ENCODE assay signal across 16 cellular contexts in genomic region chr7:117064688-117065087, GRCh38.
DNase-seq lines count a peak whose midpoint lies in the region; ATAC-seq, FAIRE-seq and TF ChIP-seq lines count a peak whose summit lies in the region.
"Had no signal": no experiment of that assay in that cellular context is flagged by ENCODE, and none has a peak within 500 bp of the region (broad histone marks: within the 10 kb centered on the region; RNA-seq: fewer than 3 reads in every experiment).

No MANE protein-coding gene starts in this region.

- CTCF ChIA-PET in K562 (lab: Yijun Ruan, JAX; ENCODE audit: low intra/inter-chr PET ratio): no interaction called here

- POLR2A ChIA-PET in K562 (lab: Yijun Ruan, JAX): no interaction called here

- H3K4me2 ChIP-seq in GM23338: no peak overlapping the region
- no peak overlapping the region for H3K4me2 ChIP-seq in K562 (ENCODE audit: insufficient read depth, low read length)

- H3K4me1 Mint-ChIP-seq in GM23338: peaks cover 36% of the 10 kb centered on the region

- 95% methylated on average over 3 of the region's 3 CpGs for WGBS in K562 (ENCODE audit: insufficient coverage, low coverage, missing lambda C conversion rate)

- H3K9me3 Mint-ChIP-seq in GM23338: no peaks in the 10 kb centered on the region
- H3K9me3 Mint-ChIP-seq: CD4-positive, alpha-beta memory T cell; IgD-negative memory B cell had no signal

- no peaks in the 10 kb centered on the region for H3K9me1 ChIP-seq in K562 (ENCODE audit: control insufficient read depth, insufficient read depth, low read length)

- H3K27ac Mint-ChIP-seq in GM23338: 0 out of 2 replicates have a peak overlapping the region, but pooled peaks have one; percentile 26
- H3K27ac Mint-ChIP-seq: CD4-positive, alpha-beta memory T cell; IgD-negative memory B cell had no signal

- BruUV-seq in K562 (replicated peaks; lab: Mats Ljungman, UMichigan): no TSS peak

- no peaks in the 10 kb centered on the region for H3K27me3 ChIP-seq in GM23338 (ENCODE audit: insufficient read depth)
- H3K27me3 ChIP-seq in K562 (ENCODE audit: control insufficient read depth in 2 of 2, insufficient read depth in 2 of 2, low read length in 2 of 2): no peaks in the 10 kb centered on the region
- H3K27me3 ChIP-seq: BE2C had no signal

- peaks cover 10% of the 10 kb centered on the region; the same call in 1 of the 2 replicates for H3K4me1 ChIP-seq in GM23338 (ENCODE audit: insufficient read depth)
- H3K4me1 ChIP-seq in K562 (replicated peaks in 1 of 2; ENCODE audit: control insufficient read depth in 2 of 2, insufficient read depth in 2 of 2, low read length in 2 of 2): no peaks in the 10 kb centered on the region
- no peaks in the 10 kb centered on the region for H3K4me1 ChIP-seq in mucosa of descending colon (ENCODE audit: low read depth)

- ATAC-seq in GM23338: peak; percentile 65
- no peak for ATAC-seq in K562
- ATAC-seq in mucosa of descending colon: no peak
- ATAC-seq: HCT116 had no signal

- H4K20me1 ChIP-seq in GM23338 (replicated peaks; ENCODE audit: insufficient read depth): no peaks in the 10 kb centered on the region
- H4K20me1 ChIP-seq in K562 (replicated peaks; ENCODE audit: control insufficient read depth, insufficient read depth, low read length): no peaks in the 10 kb centered on the region

- no peaks in the 10 kb centered on the region for H3K27me3 Mint-ChIP-seq in GM23338 (ENCODE audit: insufficient read depth, low read depth, poor library complexity)
- H3K27me3 Mint-ChIP-seq: CD4-positive, alpha-beta memory T cell; IgD-negative memory B cell had no signal

- FAIRE-seq in K562 (lab: Jason Lieb, UNC): no peak
- FAIRE-seq: D721Med, H54 had no signal

- H3K9ac ChIP-seq in K562 (ENCODE audit: insufficient read depth in 1 of 2, low read depth in 2 of 2, low read length in 2 of 2): no peak overlapping the region

- intact Hi-C loops in K562 (cut with micrococcal nuclease) (no loop called here), mucosa of descending colon (cut with DNase I, micrococcal nuclease) (no loop called here)

- TF ChIP-seq RAD21 in K562 (CRISPR knock-in tag; conservative IDR thresholded peaks at IDR 0.05 in 1 of 2, IDR thresholded peaks at IDR 0.05 in 1 of 2): no peak

- H3K9me3 ChIP-seq in K562 (replicated peaks; ENCODE audit: control insufficient read depth, insufficient read depth, low read depth, low read length) (no peaks in the 10 kb centered on the region), mucosa of descending colon (no peaks in the 10 kb centered on the region)
- H3K9me3 ChIP-seq: BE2C had no signal

- DNase-seq in COR-L47 (lab: John Stamatoyannopoulos, UW) (peak; percentile 65), GM23338 (ENCODE audit: low spot score) (no peak), NCI-H146 treated with DMSO at 0.1 percent for 48 hours (lab: John Stamatoyannopoulos, UW; ENCODE audit: unreplicated experiment) (peak; percentile 83), K562 (ENCODE audit: extremely low read depth in 1 of 4, low spot score in 3 of 4) (no peak), NCI-H345 (lab: John Stamatoyannopoulos, UW) (no peak), mucosa of descending colon (no peak)
- DNase-seq in stimulated activated CD4-positive, alpha-beta T cell treated with anti-CD3 and anti-CD28 coated beads, Interleukin-1b, Interleukin-23, amount 100 ng/mL, for 48 hours: no peak
- DNase-seq: BE2C; CD4-positive, alpha-beta memory T cell; DND-41; GDM1 had no signal

- H3K36me3 ChIP-seq in GM23338 (ENCODE audit: insufficient read depth) (no peaks in the 10 kb centered on the region), K562 (ENCODE audit: control insufficient read depth, insufficient read depth, low read length) (no peaks in the 10 kb centered on the region; the same call in 2 of the 3 replicates), mucosa of descending colon (ENCODE audit: low read depth) (no peaks in the 10 kb centered on the region)
- H3K36me3 ChIP-seq: BE2C had no signal

- in situ Hi-C loops in K562 (cut with MboI): no loop called here

- no peak overlapping the region for H3K27ac ChIP-seq in GM23338 (ENCODE audit: low read depth)
- H3K27ac ChIP-seq in K562 (ENCODE audit: extremely low read depth, low read depth, low read length): no peak overlapping the region
- H3K27ac ChIP-seq: C4-2B had no signal

- no peaks in the 10 kb centered on the region for H3K9me2 ChIP-seq in GM23338 (ENCODE audit: insufficient read depth)

- no peaks in the 10 kb centered on the region for H3K36me3 Mint-ChIP-seq in GM23338 (ENCODE audit: low read depth)
- H3K36me3 Mint-ChIP-seq: CD4-positive, alpha-beta memory T cell had no signal

- H3K4me3 Mint-ChIP-seq in GM23338: no peak overlapping the region
- H3K4me3 Mint-ChIP-seq: CD4-positive, alpha-beta memory T cell; IgD-negative memory B cell had no signal

- no peaks in the 10 kb centered on the region for H3F3A ChIP-seq in GM23338 (replicated peaks; ENCODE audit: low read depth)

- TF ChIP-seq POLR2A in K562 (conservative IDR thresholded peaks at IDR 0.05): no peak

- H2AFZ ChIP-seq in GM23338 (no peak overlapping the region), K562 (ENCODE audit: low read depth, low read length) (no peak overlapping the region)

- TF ChIP-seq EP300 in K562 (IDR thresholded peaks at IDR 0.05; ENCODE audit: low read length): no peak

- H3K79me2 ChIP-seq in GM23338 (replicated peaks; ENCODE audit: insufficient read depth) (no peaks in the 10 kb centered on the region), K562 (ENCODE audit: control insufficient read depth, insufficient read depth, low read length) (peaks cover 58% of the 10 kb centered on the region)

- no peak for TF ChIP-seq CTCF in GM23338 (conservative IDR thresholded peaks at IDR 0.05; ENCODE audit: low read depth in 2 of 2)
- no peak for TF ChIP-seq CTCF in K562 (IDR thresholded peaks at IDR 0.05 in 2 of 3, conservative IDR thresholded peaks at IDR 0.05 in 1 of 3; ENCODE audit: insufficient read depth in 2 of 3, low read depth in 1 of 3, low read length in 3 of 3)
- no peak for TF ChIP-seq CTCF in mucosa of descending colon (IDR thresholded peaks at IDR 0.05)

- no peak overlapping the region for H3K4me3 ChIP-seq in GM23338
- no peak overlapping the region for H3K4me3 ChIP-seq in K562
- H3K4me3 ChIP-seq in mucosa of descending colon: no peak overlapping the region

TF ChIP-seq in GM23338, 12 proteins besides CTCF, POLR2A, EP300 and RAD21:
- TF ChIP-seq ZNF331 (CRISPR knock-in tag; IDR thresholded peaks at IDR 0.05; ENCODE audit: low read depth) (no peak), ETS1 (IDR thresholded peaks at IDR 0.05) (no peak), NANOG (IDR thresholded peaks at IDR 0.05; ENCODE audit: borderline replicate concordance) (no peak), ZNF114 (CRISPR knock-in tag; IDR thresholded peaks at IDR 0.05) (no peak), CREB1 (CRISPR knock-in tag; IDR thresholded peaks at IDR 0.05; ENCODE audit: low read depth) (no peak)
TF ChIP-seq in GM23338: peak in this region for 0.

TF ChIP-seq in K562, 482 proteins besides CTCF, POLR2A, EP300 and RAD21:
- peak; percentile 3 for TF ChIP-seq RBM25 (IDR thresholded peaks at IDR 0.05; ENCODE audit: low read depth, low read length, severe bottlenecking)
- no peak for TF ChIP-seq NR4A1 (CRISPR knock-in tag; IDR thresholded peaks at IDR 0.05)
- TF ChIP-seq NR4A1 (tag; IDR thresholded peaks at IDR 0.05): no peak
TF ChIP-seq in K562: peak in this region for 1.

Comparison
In these comparisons a context has a peak if more than half of its experiments do, and no peak if none do; other contexts are left out.
1. DNase-seq: peak in COR-L47 (single experiment) and NCI-H146 treated with DMSO at 0.1 percent for 48 hours (single experiment); none in GM23338 (single experiment), K562 (0 of 4), stimulated activated CD4-positive, alpha-beta T cell treated with anti-CD3 and anti-CD28 coated beads, Interleukin-1b, Interleukin-23, amount 100 ng/mL, for 48 hours (single experiment), NCI-H345 (single experiment) and mucosa of descending colon (0 of 3).